Comparison of ENCODE assay signal across 1 cellular context in the genomic region with DNA sequence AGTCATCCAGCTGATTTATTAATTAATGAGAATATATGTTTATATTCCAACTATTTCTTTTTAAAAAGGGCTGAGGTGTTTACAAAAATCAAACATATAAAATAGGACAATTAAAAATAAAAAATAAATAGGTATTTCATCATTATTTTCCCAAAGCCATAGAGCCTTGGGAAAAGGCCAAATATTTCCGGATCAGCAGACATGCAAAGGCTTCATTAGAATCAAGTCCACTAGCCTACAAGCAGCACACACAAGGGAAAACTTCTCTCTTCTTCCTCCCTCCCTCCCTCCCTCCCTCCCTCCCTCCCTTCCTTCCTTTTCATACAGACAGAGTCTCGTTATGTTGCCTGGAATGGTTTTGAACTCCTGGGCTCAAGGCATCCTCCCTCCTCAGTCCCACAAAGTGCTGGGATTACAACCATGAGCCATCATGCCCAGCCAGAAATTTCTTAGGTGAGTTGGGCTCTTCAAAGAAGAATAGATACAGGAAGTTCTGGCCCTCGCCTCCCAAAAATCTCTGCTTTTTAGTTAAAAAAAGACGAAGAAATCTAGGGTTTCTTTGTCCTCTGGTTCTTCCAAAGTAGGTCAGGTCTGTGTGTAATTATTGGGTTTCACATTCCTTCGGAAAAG.
TF ChIP-seq lines count a peak whose summit lies in the region.

No MANE protein-coding gene starts in this region.

TF ChIP-seq in WTC11, 78 proteins besides CTCF, POLR2A, EP300 and RAD21 (continued from another document):
- TF ChIP-seq, protein P1, sequence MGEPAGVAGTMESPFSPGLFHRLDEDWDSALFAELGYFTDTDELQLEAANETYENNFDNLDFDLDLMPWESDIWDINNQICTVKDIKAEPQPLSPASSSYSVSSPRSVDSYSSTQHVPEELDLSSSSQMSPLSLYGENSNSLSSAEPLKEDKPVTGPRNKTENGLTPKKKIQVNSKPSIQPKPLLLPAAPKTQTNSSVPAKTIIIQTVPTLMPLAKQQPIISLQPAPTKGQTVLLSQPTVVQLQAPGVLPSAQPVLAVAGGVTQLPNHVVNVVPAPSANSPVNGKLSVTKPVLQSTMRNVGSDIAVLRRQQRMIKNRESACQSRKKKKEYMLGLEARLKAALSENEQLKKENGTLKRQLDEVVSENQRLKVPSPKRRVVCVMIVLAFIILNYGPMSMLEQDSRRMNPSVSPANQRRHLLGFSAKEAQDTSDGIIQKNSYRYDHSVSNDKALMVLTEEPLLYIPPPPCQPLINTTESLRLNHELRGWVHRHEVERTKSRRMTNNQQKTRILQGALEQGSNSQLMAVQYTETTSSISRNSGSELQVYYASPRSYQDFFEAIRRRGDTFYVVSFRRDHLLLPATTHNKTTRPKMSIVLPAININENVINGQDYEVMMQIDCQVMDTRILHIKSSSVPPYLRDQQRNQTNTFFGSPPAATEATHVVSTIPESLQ (CRISPR knock-in tag; IDR thresholded peaks at IDR 0.05) = no peak
- TF ChIP-seq, protein P2, sequence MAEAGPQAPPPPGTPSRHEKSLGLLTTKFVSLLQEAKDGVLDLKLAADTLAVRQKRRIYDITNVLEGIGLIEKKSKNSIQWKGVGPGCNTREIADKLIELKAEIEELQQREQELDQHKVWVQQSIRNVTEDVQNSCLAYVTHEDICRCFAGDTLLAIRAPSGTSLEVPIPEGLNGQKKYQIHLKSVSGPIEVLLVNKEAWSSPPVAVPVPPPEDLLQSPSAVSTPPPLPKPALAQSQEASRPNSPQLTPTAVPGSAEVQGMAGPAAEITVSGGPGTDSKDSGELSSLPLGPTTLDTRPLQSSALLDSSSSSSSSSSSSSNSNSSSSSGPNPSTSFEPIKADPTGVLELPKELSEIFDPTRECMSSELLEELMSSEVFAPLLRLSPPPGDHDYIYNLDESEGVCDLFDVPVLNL (CRISPR knock-in tag; IDR thresholded peaks at IDR 0.05; ENCODE audit: borderline replicate concordance, low read depth) = no peak
- TF ChIP-seq, protein P3, sequence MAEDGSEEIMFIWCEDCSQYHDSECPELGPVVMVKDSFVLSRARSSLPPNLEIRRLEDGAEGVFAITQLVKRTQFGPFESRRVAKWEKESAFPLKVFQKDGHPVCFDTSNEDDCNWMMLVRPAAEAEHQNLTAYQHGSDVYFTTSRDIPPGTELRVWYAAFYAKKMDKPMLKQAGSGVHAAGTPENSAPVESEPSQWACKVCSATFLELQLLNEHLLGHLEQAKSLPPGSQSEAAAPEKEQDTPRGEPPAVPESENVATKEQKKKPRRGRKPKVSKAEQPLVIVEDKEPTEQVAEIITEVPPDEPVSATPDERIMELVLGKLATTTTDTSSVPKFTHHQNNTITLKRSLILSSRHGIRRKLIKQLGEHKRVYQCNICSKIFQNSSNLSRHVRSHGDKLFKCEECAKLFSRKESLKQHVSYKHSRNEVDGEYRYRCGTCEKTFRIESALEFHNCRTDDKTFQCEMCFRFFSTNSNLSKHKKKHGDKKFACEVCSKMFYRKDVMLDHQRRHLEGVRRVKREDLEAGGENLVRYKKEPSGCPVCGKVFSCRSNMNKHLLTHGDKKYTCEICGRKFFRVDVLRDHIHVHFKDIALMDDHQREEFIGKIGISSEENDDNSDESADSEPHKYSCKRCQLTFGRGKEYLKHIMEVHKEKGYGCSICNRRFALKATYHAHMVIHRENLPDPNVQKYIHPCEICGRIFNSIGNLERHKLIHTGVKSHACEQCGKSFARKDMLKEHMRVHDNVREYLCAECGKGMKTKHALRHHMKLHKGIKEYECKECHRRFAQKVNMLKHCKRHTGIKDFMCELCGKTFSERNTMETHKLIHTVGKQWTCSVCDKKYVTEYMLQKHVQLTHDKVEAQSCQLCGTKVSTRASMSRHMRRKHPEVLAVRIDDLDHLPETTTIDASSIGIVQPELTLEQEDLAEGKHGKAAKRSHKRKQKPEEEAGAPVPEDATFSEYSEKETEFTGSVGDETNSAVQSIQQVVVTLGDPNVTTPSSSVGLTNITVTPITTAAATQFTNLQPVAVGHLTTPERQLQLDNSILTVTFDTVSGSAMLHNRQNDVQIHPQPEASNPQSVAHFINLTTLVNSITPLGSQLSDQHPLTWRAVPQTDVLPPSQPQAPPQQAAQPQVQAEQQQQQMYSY (CRISPR knock-in tag; IDR thresholded peaks at IDR 0.05) = no peak
- TF ChIP-seq CREM (CRISPR knock-in tag; IDR thresholded peaks at IDR 0.05) (no peak), NR2C2 (CRISPR knock-in tag; IDR thresholded peaks at IDR 0.05) (no peak), TEAD1 (CRISPR knock-in tag; IDR thresholded peaks at IDR 0.05) (no peak), EMX1 (CRISPR knock-in tag; IDR thresholded peaks at IDR 0.05) (no peak), OVOL2 (CRISPR knock-in tag; IDR thresholded peaks at IDR 0.05; ENCODE audit: borderline replicate concordance) (no peak), CBFB (CRISPR knock-in tag; IDR thresholded peaks at IDR 0.05; ENCODE audit: low read depth) (no peak)
- TF ChIP-seq, protein P4, sequence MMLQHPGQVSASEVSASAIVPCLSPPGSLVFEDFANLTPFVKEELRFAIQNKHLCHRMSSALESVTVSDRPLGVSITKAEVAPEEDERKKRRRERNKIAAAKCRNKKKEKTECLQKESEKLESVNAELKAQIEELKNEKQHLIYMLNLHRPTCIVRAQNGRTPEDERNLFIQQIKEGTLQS (CRISPR knock-in tag; conservative IDR thresholded peaks at IDR 0.05) = no peak
- TF ChIP-seq, protein P5, sequence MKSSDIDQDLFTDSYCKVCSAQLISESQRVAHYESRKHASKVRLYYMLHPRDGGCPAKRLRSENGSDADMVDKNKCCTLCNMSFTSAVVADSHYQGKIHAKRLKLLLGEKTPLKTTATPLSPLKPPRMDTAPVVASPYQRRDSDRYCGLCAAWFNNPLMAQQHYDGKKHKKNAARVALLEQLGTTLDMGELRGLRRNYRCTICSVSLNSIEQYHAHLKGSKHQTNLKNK (CRISPR knock-in tag; IDR thresholded peaks at IDR 0.05) = no peak
- TF ChIP-seq, protein P6, sequence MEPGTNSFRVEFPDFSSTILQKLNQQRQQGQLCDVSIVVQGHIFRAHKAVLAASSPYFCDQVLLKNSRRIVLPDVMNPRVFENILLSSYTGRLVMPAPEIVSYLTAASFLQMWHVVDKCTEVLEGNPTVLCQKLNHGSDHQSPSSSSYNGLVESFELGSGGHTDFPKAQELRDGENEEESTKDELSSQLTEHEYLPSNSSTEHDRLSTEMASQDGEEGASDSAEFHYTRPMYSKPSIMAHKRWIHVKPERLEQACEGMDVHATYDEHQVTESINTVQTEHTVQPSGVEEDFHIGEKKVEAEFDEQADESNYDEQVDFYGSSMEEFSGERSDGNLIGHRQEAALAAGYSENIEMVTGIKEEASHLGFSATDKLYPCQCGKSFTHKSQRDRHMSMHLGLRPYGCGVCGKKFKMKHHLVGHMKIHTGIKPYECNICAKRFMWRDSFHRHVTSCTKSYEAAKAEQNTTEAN (CRISPR knock-in tag; IDR thresholded peaks at IDR 0.05) = no peak
TF ChIP-seq in WTC11: peak in this region for 0.
